ENCODE assay signal across 14 cellular contexts in the genomic region with DNA sequence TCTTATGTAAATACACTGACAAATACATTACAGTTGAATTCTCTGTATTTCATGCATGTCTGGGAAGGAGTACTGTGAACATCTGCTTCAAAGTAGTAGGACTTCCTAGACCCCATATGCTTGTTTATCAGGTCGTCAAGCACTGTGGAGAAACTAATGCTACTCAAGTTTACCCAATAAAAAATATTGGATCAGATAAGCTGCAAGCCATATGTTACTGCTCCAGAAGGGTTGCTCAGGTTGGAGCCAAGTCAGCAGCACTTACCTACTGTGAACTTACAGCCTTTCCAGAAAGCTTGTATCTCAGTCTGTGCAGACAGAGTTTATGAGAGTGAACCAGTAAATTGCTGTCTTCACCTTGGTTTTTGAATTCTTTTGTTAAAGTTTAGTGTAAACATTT. TPM values are rescaled to one million over a fixed set of nuclear protein-coding genes. Genes with fewer than 3 reads are reported as not detected.
A peak's percentile ranks its signal among the peaks of the same experiment; 100 is the strongest.
DNase-seq lines count a peak whose midpoint lies in the region; ATAC-seq and TF ChIP-seq lines count a peak whose summit lies in the region.
"Had no signal": no experiment of that assay in that cellular context is flagged by ENCODE, and none has a peak within 500 bp of the region (broad histone marks: within the 10 kb centered on the region; RNA-seq: fewer than 3 reads in every experiment).

No MANE protein-coding gene starts in this region.

- no peaks in the 10 kb centered on the region for H3K27me3 ChIP-seq in dorsolateral prefrontal cortex
- H3K27me3 ChIP-seq in adrenal gland = no peaks in the 10 kb centered on the region
- H3K27me3 ChIP-seq: SJSA1 had no signal

- peaks cover 0 to 10% of the 10 kb centered on the region in 2 donors for H3K4me1 ChIP-seq in adrenal gland (replicated peaks in 1 of 2)
- H3K4me1 ChIP-seq: SJSA1 had no signal

- intact Hi-C loops in dorsolateral prefrontal cortex (cut with DNase I) = no loop called here
- intact Hi-C loops in adrenal gland (cut with DNase I) = no loop called here

- TF ChIP-seq POLR2A in erythroblast (IDR thresholded peaks at IDR 0.05; ENCODE audit: low read length) = no peak
- no peak for TF ChIP-seq POLR2A in adrenal gland (IDR thresholded peaks at IDR 0.05)

- no peak overlapping the region for H3K4me3 ChIP-seq in LNCaP clone FGC (ENCODE audit: low read depth, low read length)
- no peak overlapping the region for H3K4me3 ChIP-seq in dorsolateral prefrontal cortex
- no peak overlapping the region for H3K4me3 ChIP-seq in adrenal gland
- H3K4me3 ChIP-seq: HAP-1, SJSA1 had no signal

- no peaks in the 10 kb centered on the region for H3K9me3 ChIP-seq in adrenal gland (replicated peaks in 1 of 3)
- H3K9me3 ChIP-seq: HAP-1, SJSA1 had no signal

- ATAC-seq in GM21423 (IDR thresholded peaks at IDR 0.05; ENCODE audit: unreplicated experiment) (no peak), GM19463 (IDR thresholded peaks at IDR 0.05; ENCODE audit: unreplicated experiment) (no peak)

- 78 to 100% (median 90%) methylated on average over 1 of the region's 1 CpG for WGBS in adrenal gland, 4 donors

- DNase-seq in LNCaP clone FGC (ENCODE audit: low read depth) (peak; percentile 78), NCI-H69 (lab: John Stamatoyannopoulos, UW) (peak; percentile 89), dorsolateral prefrontal cortex (peak in 1 of 10 donors; percentile 59), erythroblast (lab: John Stamatoyannopoulos, UW) (no peak), adrenal gland (no peak)
- DNase-seq: NCI-H187 treated with DMSO at 0.1 percent for 48 hours; NCI-H510A treated with DMSO at 0.1 percent for 48 hours; NK-92 treated with Interleukin-12 subunit alpha and Interleukin-12 subunit beta, amount 100 ng/mL, for 24 hours; OCI-M1; RPMI8226 had no signal

- TF ChIP-seq CTCF in LNCaP clone FGC (IDR thresholded peaks at IDR 0.05; ENCODE audit: control insufficient read depth, extremely low read depth, insufficient read depth) (no peak), dorsolateral prefrontal cortex (IDR thresholded peaks at IDR 0.05 in 54 of 56, conservative IDR thresholded peaks at IDR 0.05 in 2 of 56; ENCODE audit: low read depth in 1 of 56, partially characterized antibody in 56 of 56) (no peak), adrenal gland (IDR thresholded peaks at IDR 0.05) (no peak)

- peak overlapping the region in 55 of 59 donors; percentile 6 to 98 (median 92) for H3K27ac ChIP-seq in dorsolateral prefrontal cortex
- no peak overlapping the region for H3K27ac ChIP-seq in adrenal gland
- H3K27ac ChIP-seq: SJSA1 had no signal

- no peaks in the 10 kb centered on the region for H3K36me3 ChIP-seq in adrenal gland (replicated peaks in 1 of 2)
- H3K36me3 ChIP-seq: HAP-1, SJSA1 had no signal

RNA-seq across cellular contexts. Expression of a gene that starts 36.2 kb away (rescaled TPM):
- total RNA-seq in dorsolateral prefrontal cortex (100 to 1,000 TPM; 103 to 777 (median 227) TPM), adrenal gland (10 to 100 TPM in 7 of 8 donors, 1 to 10 TPM in 1; 7.0 to 24.1 (median 14.1) TPM)
- polyA plus RNA-seq in adrenal gland = 10 to 100 TPM in 1 of 3 donors, 1 to 10 TPM in 2; 5.5 to 24.0 (median 9.0) TPM
- total RNA-seq: SJSA1 had no signal

Comparison
In these comparisons a context has a peak if more than half of its experiments do, and no peak if none do; other contexts are left out.
1. DNase-seq: peak in LNCaP clone FGC (single experiment) and NCI-H69 (single experiment); none in erythroblast (0 of 2) and adrenal gland (0 of 7).
2. H3K27ac ChIP-seq: peak in dorsolateral prefrontal cortex (55 of 59); none in adrenal gland (0 of 5).
3. RNA of a gene that starts 36.2 kb away (total RNA-seq): 103 to 777 TPM in dorsolateral prefrontal cortex; 7.0 to 24.1 TPM in adrenal gland; every median in the first group is over 4 times any median in the second.